14 cellular contexts compared by ENCODE assay signal in the genomic region with DNA sequence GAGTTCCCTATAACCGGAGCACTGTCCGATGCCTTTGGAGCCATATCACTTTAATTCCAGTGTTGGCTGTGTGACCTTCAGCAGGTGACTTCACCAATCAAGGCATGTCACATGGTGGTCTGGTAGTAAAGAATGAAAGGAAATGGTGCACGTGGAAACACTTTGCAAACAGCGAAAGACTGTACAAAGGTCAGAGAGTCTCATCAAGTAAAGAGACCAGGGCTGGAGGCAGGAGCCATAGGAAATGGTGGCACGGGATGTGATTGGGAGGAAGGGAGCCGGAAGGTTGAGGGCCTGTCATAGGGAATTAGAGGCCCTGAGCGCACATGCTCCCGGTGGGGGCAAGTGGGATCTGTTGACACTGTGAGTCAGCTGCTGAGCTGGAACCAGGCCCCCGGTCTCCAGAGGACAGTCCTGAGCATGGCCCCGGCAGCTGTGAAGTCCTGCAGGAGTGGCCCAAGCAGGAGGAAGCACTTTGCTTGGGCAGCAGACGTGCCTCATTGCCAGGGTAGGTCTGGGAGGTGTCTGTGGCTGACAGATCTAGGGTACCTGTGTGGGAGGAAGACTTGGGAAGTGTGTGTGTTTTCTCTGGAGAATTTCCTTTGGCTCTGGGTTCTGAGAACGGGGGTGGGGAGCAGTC. TPM values are rescaled to one million over a fixed set of nuclear protein-coding genes. Genes with fewer than 3 reads are reported as not detected.
A peak's percentile ranks its signal among the peaks of the same experiment; 100 is the strongest.
DNase-seq lines count a peak whose midpoint lies in the region; ATAC-seq and TF ChIP-seq lines count a peak whose summit lies in the region.
"Had no signal": no experiment of that assay in that cellular context is flagged by ENCODE, and none has a peak within 500 bp of the region (broad histone marks: within the 10 kb centered on the region; RNA-seq: fewer than 3 reads in every experiment).

No MANE protein-coding gene starts in this region.

- no peaks in the 10 kb centered on the region for H3K9me3 ChIP-seq in CD4-positive, alpha-beta memory T cell (ENCODE audit: control insufficient read depth in 1 of 2, low read length in 2 of 2)
- H3K9me3 ChIP-seq in duodenal mucosa (ENCODE audit: control insufficient read depth in 1 of 2, low read length in 2 of 2) (no peaks in the 10 kb centered on the region), mucosa of descending colon (no peaks in the 10 kb centered on the region)
- H3K9me3 ChIP-seq: thoracic aorta had no signal

- no peaks in the 10 kb centered on the region for H3K9me3 Mint-ChIP-seq in CD4-positive, alpha-beta memory T cell

- no peak for TF ChIP-seq CTCF in mucosa of descending colon (IDR thresholded peaks at IDR 0.05)

- H3K27me3 Mint-ChIP-seq in CD4-positive, alpha-beta memory T cell: peaks cover 4 to 9% of the 10 kb centered on the region in 2 donors

- peak overlapping the region in 5 of 8 donors; percentile 1 to 60 (median 18) for H3K4me3 Mint-ChIP-seq in CD4-positive, alpha-beta memory T cell

- intact Hi-C loops in CD4-positive, alpha-beta memory T cell (cut with micrococcal nuclease): no loop called here
- intact Hi-C loops in mucosa of descending colon (cut with DNase I, micrococcal nuclease): no loop called here

- no peaks in the 10 kb centered on the region for H3K36me3 Mint-ChIP-seq in CD4-positive, alpha-beta memory T cell
- H3K36me3 Mint-ChIP-seq: naive thymus-derived CD4-positive, alpha-beta T cell had no signal

- peaks cover 0 to 23% (median 13%) of the 10 kb centered on the region in 4 donors for H3K4me1 Mint-ChIP-seq in CD4-positive, alpha-beta memory T cell

- peak overlapping the region in 4 of 7 donors; percentile 18 to 34 (median 26) for H3K27ac Mint-ChIP-seq in CD4-positive, alpha-beta memory T cell

- no peak overlapping the region for H3K4me3 ChIP-seq in CD4-positive, alpha-beta memory T cell (ENCODE audit: low read length in 2 of 2)
- H3K4me3 ChIP-seq in duodenal mucosa (ENCODE audit: low read depth in 1 of 2, low read length in 2 of 2) (peak overlapping the region; percentile 6 to 51), mucosa of descending colon (no peak overlapping the region)
- H3K4me3 ChIP-seq: thoracic aorta had no signal

- H3K27me3 ChIP-seq in CD4-positive, alpha-beta memory T cell (ENCODE audit: insufficient read depth, low read length): no peaks in the 10 kb centered on the region
- peaks cover 0 to 9% of the 10 kb centered on the region in 2 donors for H3K27me3 ChIP-seq in duodenal mucosa (ENCODE audit: control insufficient read depth in 1 of 2, insufficient read depth in 2 of 2, low read length in 2 of 2)

- CTCF ChIA-PET in CD4-positive, alpha-beta memory T cell (lab: Charles Lee; ENCODE audit: partially characterized antibody): interaction anchor here (0.9 to 4.4 kb wide), 3 partner anchors 13 to 60 kb away, joined by 3 to 64 read pairs (median 4); no protein-coding TSS in a partner anchor

- H3K9ac ChIP-seq in duodenal mucosa (ENCODE audit: low read depth in 1 of 2, low read length in 2 of 2): no peak overlapping the region

- H3K27ac ChIP-seq in CD4-positive, alpha-beta memory T cell (ENCODE audit: low read depth, low read length): no peak overlapping the region
- no peak overlapping the region for H3K27ac ChIP-seq in duodenal mucosa (ENCODE audit: low read depth, low read length)
- H3K27ac ChIP-seq: thoracic aorta had no signal

- POLR2A ChIA-PET in CD4-positive, alpha-beta memory T cell (lab: Charles Lee; ENCODE audit: partially characterized antibody): no interaction called here

- no peak for DNase-seq in CD4-positive, alpha-beta memory T cell
- peak; percentile 82 for DNase-seq in LHCN-M2 (ENCODE audit: low read depth)
- DNase-seq in mucosa of descending colon: peak; percentile 67 to 77 (median 70)
- no peak for DNase-seq in stimulated activated CD4-positive, alpha-beta T cell treated with anti-CD3 and anti-CD28 coated beads, Interleukin-2, amount 100 ng/mL, for 24 hours
- DNase-seq in T-helper 2 cell: no peak
- DNase-seq in NCI-H748 treated with DMSO at 0.1 percent for 48 hours (lab: John Stamatoyannopoulos, UW): no peak
- DNase-seq: activated T-cell treated with anti-CD3 and anti-CD28 coated beads, Interleukin-2, amount 50 U/mL, for 48 hours; cerebellar nuclear complex; naive thymus-derived CD4-positive, alpha-beta T cell; NCI-H774; stimulated activated CD4-positive, alpha-beta T cell treated with anti-CD3 and anti-CD28 coated beads, Interleukin-4, amount 100 ng/mL, for 4 hours had no signal

- no peaks in the 10 kb centered on the region for H3K36me3 ChIP-seq in CD4-positive, alpha-beta memory T cell (ENCODE audit: insufficient read depth, low read length)
- H3K36me3 ChIP-seq in duodenal mucosa (ENCODE audit: control insufficient read depth in 1 of 2, insufficient read depth in 2 of 2, low read length in 2 of 2) (no peaks in the 10 kb centered on the region), mucosa of descending colon (ENCODE audit: low read depth) (no peaks in the 10 kb centered on the region)
- H3K36me3 ChIP-seq: thoracic aorta had no signal

- H3K4me1 ChIP-seq in CD4-positive, alpha-beta memory T cell (ENCODE audit: insufficient read depth, low read length): peaks cover 36% of the 10 kb centered on the region
- peaks cover 38 to 39% of the 10 kb centered on the region in 2 donors for H3K4me1 ChIP-seq in duodenal mucosa (ENCODE audit: control insufficient read depth in 1 of 2, insufficient read depth in 2 of 2, low read length in 2 of 2)
- H3K4me1 ChIP-seq in mucosa of descending colon (ENCODE audit: low read depth): peaks cover 35% of the 10 kb centered on the region

- ATAC-seq in mucosa of descending colon (peak; percentile 77), GM21447 (IDR thresholded peaks at IDR 0.05; ENCODE audit: unreplicated experiment) (no peak)
- ATAC-seq: naive thymus-derived CD4-positive, alpha-beta T cell had no signal

RNA-seq across cellular contexts. Expression of gene DAGLA, which starts 2.0 kb away (rescaled TPM):
- under 1 TPM; 0.30 to 0.44 TPM for total RNA-seq in CD4-positive, alpha-beta memory T cell
- under 1 TPM in 1 of 2 donors, not detected in 1; 0.52 TPM for polyA plus RNA-seq in CD4-positive, alpha-beta memory T cell
- total RNA-seq in LHCN-M2 (2014; rRNA removed) (3.8 and 4.0 TPM in 2 replicates), mucosa of descending colon (10 to 100 TPM in 2 of 3 donors, 1 to 10 TPM in 1; 7.2 to 12.0 (median 11.9) TPM)
- 1.7 TPM for polyA plus RNA-seq in LHCN-M2 (2012)

Comparison
In these comparisons a context has a peak if more than half of its experiments do, and no peak if none do; other contexts are left out.
1. DNase-seq: peak in LHCN-M2 (single experiment) and mucosa of descending colon (3 of 3); none in CD4-positive, alpha-beta memory T cell (0 of 5), stimulated activated CD4-positive, alpha-beta T cell treated with anti-CD3 and anti-CD28 coated beads, Interleukin-2, amount 100 ng/mL, for 24 hours (0 of 2), T-helper 2 cell (0 of 5) and NCI-H748 treated with DMSO at 0.1 percent for 48 hours (single experiment).
2. H3K4me3 ChIP-seq: peak in duodenal mucosa (2 of 2); none in CD4-positive, alpha-beta memory T cell (0 of 2) and mucosa of descending colon (single experiment).